1 cellular context compared by ENCODE assay signal in genomic region chr11:35035894-35036408, GRCh38.
TF ChIP-seq lines count a peak whose summit lies in the region.

No MANE protein-coding gene starts in this region.

TF ChIP-seq in K562, 482 proteins besides CTCF, POLR2A, EP300 and RAD21 (continued from another document):
- no peak for TF ChIP-seq ZNF318 (IDR thresholded peaks at IDR 0.05; ENCODE audit: borderline replicate concordance in 1 of 2, low read depth in 1 of 2)
- TF ChIP-seq HOXB6 (CRISPR knock-in tag; IDR thresholded peaks at IDR 0.05; ENCODE audit: borderline replicate concordance) = no peak
- TF ChIP-seq MEF2A (IDR thresholded peaks at IDR 0.05; ENCODE audit: control insufficient read depth, low read depth, low read length) = no peak
- TF ChIP-seq RNF219 (CRISPR knock-in tag; IDR thresholded peaks at IDR 0.05) = no peak
- no peak for TF ChIP-seq ZNF184 (CRISPR knock-in tag; IDR thresholded peaks at IDR 0.05)
- no peak for TF ChIP-seq FOXP4 (CRISPR knock-in tag; IDR thresholded peaks at IDR 0.05; ENCODE audit: borderline replicate concordance)
- TF ChIP-seq EWSR1 (IDR thresholded peaks at IDR 0.05; ENCODE audit: borderline replicate concordance, low read depth, partially characterized antibody) = no peak
- peak; percentile 43; the same call in 1 of the 2 replicates for TF ChIP-seq PTTG1 (tag; IDR thresholded peaks at IDR 0.05; ENCODE audit: low read depth)
- TF ChIP-seq RHOXF2B (CRISPR knock-in tag; conservative IDR thresholded peaks at IDR 0.05) = no peak
- no peak for TF ChIP-seq TCF15 (CRISPR knock-in tag; IDR thresholded peaks at IDR 0.05)
- TF ChIP-seq LEF1 (IDR thresholded peaks at IDR 0.05) = no peak
- TF ChIP-seq ZNF75A (CRISPR knock-in tag; IDR thresholded peaks at IDR 0.05) = no peak
- TF ChIP-seq MAFG (tag; conservative IDR thresholded peaks at IDR 0.05) = no peak
- no peak for TF ChIP-seq CREB3L1 (IDR thresholded peaks at IDR 0.05; ENCODE audit: borderline replicate concordance, low read depth)
- TF ChIP-seq TEAD1 (CRISPR knock-in tag; IDR thresholded peaks at IDR 0.05) = no peak
- TF ChIP-seq MCM3 (IDR thresholded peaks at IDR 0.05) = no peak
- TF ChIP-seq CTBP1 (IDR thresholded peaks at IDR 0.05; ENCODE audit: borderline replicate concordance) = no peak
- TF ChIP-seq ID3 (CRISPR knock-in tag; IDR thresholded peaks at IDR 0.05) = no peak
- TF ChIP-seq ID3 (tag; IDR thresholded peaks at IDR 0.05) = no peak
- no peak for TF ChIP-seq NR2C2 (CRISPR knock-in tag; IDR thresholded peaks at IDR 0.05)
- peak; percentile 43; the same call in 1 of the 2 replicates for TF ChIP-seq NR2C2 (tag; IDR thresholded peaks at IDR 0.05)
- TF ChIP-seq DMBX1 (CRISPR knock-in tag; IDR thresholded peaks at IDR 0.05; ENCODE audit: borderline replicate concordance) = no peak
- no peak for TF ChIP-seq NRF1 (conservative IDR thresholded peaks at IDR 0.05 in 1 of 2, IDR thresholded peaks at IDR 0.05 in 1 of 2)
- TF ChIP-seq MAFF (IDR thresholded peaks at IDR 0.05; ENCODE audit: low read length) = no peak
- no peak for TF ChIP-seq ZEB2 (IDR thresholded peaks at IDR 0.05)
- TF ChIP-seq ZNF140 (CRISPR knock-in tag; IDR thresholded peaks at IDR 0.05) = no peak
- TF ChIP-seq FOS (IDR thresholded peaks at IDR 0.05; ENCODE audit: extremely low read depth, insufficient read length) = no peak
- 0 out of 2 replicates have a peak, but pooled peaks have one; percentile 30 for TF ChIP-seq SMAD4 (CRISPR knock-in tag; conservative IDR thresholded peaks at IDR 0.05)
- TF ChIP-seq GABPB1 (CRISPR knock-in tag; IDR thresholded peaks at IDR 0.05) = no peak
- TF ChIP-seq FIP1L1 (IDR thresholded peaks at IDR 0.05; ENCODE audit: low read depth, low read length, poor library complexity, severe bottlenecking) = no peak
